Comparison of ENCODE assay signal across 8 cellular contexts in the genomic region with DNA sequence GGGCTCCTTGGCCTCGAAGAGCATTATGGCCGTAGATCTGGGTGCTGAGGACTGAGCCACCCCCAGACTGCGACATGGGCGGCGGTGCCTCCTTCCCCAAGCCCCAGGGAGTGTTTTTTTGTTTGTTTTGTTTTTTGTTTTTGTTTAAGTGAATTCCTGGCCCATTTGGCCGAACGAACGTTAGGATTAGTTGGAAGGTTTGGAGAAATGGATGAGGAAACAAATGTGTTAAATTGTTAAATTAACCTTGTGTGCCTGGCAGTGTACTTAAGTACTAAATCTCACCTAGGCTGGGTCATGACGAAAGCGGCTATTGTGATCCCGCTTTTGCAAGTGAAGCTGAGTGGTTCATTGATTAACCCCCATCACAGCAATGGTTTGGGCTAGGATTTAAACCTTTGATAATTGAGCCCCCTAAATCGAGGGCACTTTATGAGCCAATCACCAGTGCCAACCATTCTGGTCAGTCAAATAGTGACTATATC. TPM values are rescaled to one million over a fixed set of nuclear protein-coding genes. Genes with fewer than 3 reads are reported as not detected.
DNase-seq lines count a peak whose midpoint lies in the region; ATAC-seq and TF ChIP-seq lines count a peak whose summit lies in the region.

No MANE protein-coding gene starts in this region.

- TF ChIP-seq RAD21 in Ishikawa (IDR thresholded peaks at IDR 0.05; ENCODE audit: low read depth), result no peak

- no peaks in the 10 kb centered on the region for H3K27me3 ChIP-seq in CD4-positive, alpha-beta T cell (ENCODE audit: control insufficient read depth, insufficient read depth, low read length)

- H3K27me3 Mint-ChIP-seq in CD4-positive, alpha-beta T cell, result no peaks in the 10 kb centered on the region
- no peaks in the 10 kb centered on the region for H3K27me3 Mint-ChIP-seq in natural killer cell treated with Interleukin-12 subunit alpha and Interleukin-12 subunit beta and Interleukin-15 and Interleukin-18, amount 100 ng/mL, for 72 hours

- DNase-seq in CD4-positive, alpha-beta T cell, result no peak
- DNase-seq in natural killer cell treated with Interleukin-12 subunit alpha and Interleukin-12 subunit beta and Interleukin-15 and Interleukin-18, amount 100 ng/mL, for 72 hours (ENCODE audit: low spot score), result no peak
- DNase-seq in midbrain (lab: John Stamatoyannopoulos, UW) (no peak), AG20443 (ENCODE audit: low spot score) (no peak), NCI-H1930 (lab: John Stamatoyannopoulos, UW) (no peak)

- H3K4me3 Mint-ChIP-seq in CD4-positive, alpha-beta T cell, result peak overlapping the region; percentile 98
- H3K4me3 Mint-ChIP-seq in natural killer cell treated with Interleukin-12 subunit alpha and Interleukin-12 subunit beta and Interleukin-15 and Interleukin-18, amount 100 ng/mL, for 72 hours, result peak overlapping the region; percentile 97

- H3K4me1 Mint-ChIP-seq in CD4-positive, alpha-beta T cell (ENCODE audit: low read depth), result peaks cover 23% of the 10 kb centered on the region
- peaks cover 17 to 18% of the 10 kb centered on the region in 2 donors for H3K4me1 Mint-ChIP-seq in natural killer cell treated with Interleukin-12 subunit alpha and Interleukin-12 subunit beta and Interleukin-15 and Interleukin-18, amount 100 ng/mL, for 72 hours (ENCODE audit: low read depth in 2 of 2)

- peak; percentile 56 for ATAC-seq in CD4-positive, alpha-beta T cell (ENCODE audit: poor library complexity)
- no peak for ATAC-seq in natural killer cell treated with Interleukin-12 subunit alpha and Interleukin-12 subunit beta and Interleukin-15 and Interleukin-18, amount 100 ng/mL, for 72 hours
- no peak for ATAC-seq in GM21528 (IDR thresholded peaks at IDR 0.05; ENCODE audit: low FRiP score, unreplicated experiment)

- peaks cover 21% of the 10 kb centered on the region for H3K36me3 Mint-ChIP-seq in CD4-positive, alpha-beta T cell (ENCODE audit: low read depth)
- no peaks in the 10 kb centered on the region for H3K36me3 Mint-ChIP-seq in natural killer cell treated with Interleukin-12 subunit alpha and Interleukin-12 subunit beta and Interleukin-15 and Interleukin-18, amount 100 ng/mL, for 72 hours

- CTCF ChIA-PET in CD4-positive, alpha-beta T cell (lab: Charles Lee), result no interaction called here

- POLR2A ChIA-PET in CD4-positive, alpha-beta T cell (lab: Charles Lee), result interaction anchor here (2.2 to 3.0 kb wide), 2 partner anchors 23 to 36 kb away, joined by 13 to 59 read pairs; partner anchors contain the start of genes HNRNPK, KIF27 and RMI1

- no peak for TF ChIP-seq EP300 in Ishikawa (IDR thresholded peaks at IDR 0.05; ENCODE audit: borderline replicate concordance)

- TF ChIP-seq CTCF in CD4-positive, alpha-beta T cell (IDR thresholded peaks at IDR 0.05), result no peak

- no peaks in the 10 kb centered on the region for H3K9me3 Mint-ChIP-seq in CD4-positive, alpha-beta T cell
- no peaks in the 10 kb centered on the region for H3K9me3 Mint-ChIP-seq in natural killer cell treated with Interleukin-12 subunit alpha and Interleukin-12 subunit beta and Interleukin-15 and Interleukin-18, amount 100 ng/mL, for 72 hours

- intact Hi-C loops in CD4-positive, alpha-beta T cell (cut with DNase I, micrococcal nuclease), result loop anchor here (2.0 to 5.0 kb wide), 2 partner anchors 24 to 35 kb away; partner anchors contain the start of genes KIF27 (in 2 of the 2), HNRNPK (in 1 of the 2) and RMI1 (in 1 of the 2)

- H3K27ac ChIP-seq in CD4-positive, alpha-beta T cell (ENCODE audit: low read depth, low read length), result peak overlapping the region; percentile 65
- peak overlapping the region; percentile 65 for H3K27ac ChIP-seq in cingulate gyrus (ENCODE audit: low read depth, low read length)

- H3K9me3 ChIP-seq in CD4-positive, alpha-beta T cell (ENCODE audit: control insufficient read depth, low read length), result no peaks in the 10 kb centered on the region

- H3K27ac Mint-ChIP-seq in CD4-positive, alpha-beta T cell, result peak overlapping the region; percentile 93
- H3K27ac Mint-ChIP-seq in natural killer cell treated with Interleukin-12 subunit alpha and Interleukin-12 subunit beta and Interleukin-15 and Interleukin-18, amount 100 ng/mL, for 72 hours, result peak overlapping the region; percentile 100

TF ChIP-seq in Ishikawa, 13 proteins besides CTCF, POLR2A, EP300 and RAD21:
- TF ChIP-seq, protein P1, sequence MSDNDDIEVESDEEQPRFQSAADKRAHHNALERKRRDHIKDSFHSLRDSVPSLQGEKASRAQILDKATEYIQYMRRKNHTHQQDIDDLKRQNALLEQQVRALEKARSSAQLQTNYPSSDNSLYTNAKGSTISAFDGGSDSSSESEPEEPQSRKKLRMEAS (IDR thresholded peaks at IDR 0.05), result peak; percentile 75; the same call in 1 of the 2 replicates
- TF ChIP-seq YY1 (IDR thresholded peaks at IDR 0.05; ENCODE audit: low read depth) (peak; percentile 78), TCF12 (IDR thresholded peaks at IDR 0.05; ENCODE audit: low read depth) (no peak)

RNA-seq across cellular contexts. Expression of gene HNRNPK, which starts 22.9 kb away (rescaled TPM):
- 100 to 1,000 TPM; 656 to 688 TPM for total RNA-seq in CD4-positive, alpha-beta T cell
- total RNA-seq in natural killer cell treated with Interleukin-12 subunit alpha and Interleukin-12 subunit beta and Interleukin-15 and Interleukin-18, amount 100 ng/mL, for 72 hours, result 100 to 1,000 TPM; 545 to 772 TPM

RNA-seq across cellular contexts. Expression of gene RMI1, which starts 23.5 kb away (rescaled TPM):
- total RNA-seq in CD4-positive, alpha-beta T cell, result 1 to 10 TPM in 1 of 2 experiments, under 1 TPM in 1; 0.66 to 1.2 TPM
- 10 to 100 TPM; 12.8 to 16.1 TPM for total RNA-seq in natural killer cell treated with Interleukin-12 subunit alpha and Interleukin-12 subunit beta and Interleukin-15 and Interleukin-18, amount 100 ng/mL, for 72 hours

RNA-seq across cellular contexts. Expression of gene KIF27, which starts 35.8 kb away (rescaled TPM):
- 1 to 10 TPM; 3.6 to 5.1 TPM for total RNA-seq in CD4-positive, alpha-beta T cell
- 1 to 10 TPM; 2.6 to 4.0 TPM for total RNA-seq in natural killer cell treated with Interleukin-12 subunit alpha and Interleukin-12 subunit beta and Interleukin-15 and Interleukin-18, amount 100 ng/mL, for 72 hours

Comparison
In these comparisons a context has a peak if more than half of its experiments do, and no peak if none do; other contexts are left out.
1. RNA of gene RMI1, which starts 23.5 kb away (total RNA-seq): 12.8 to 16.1 TPM in natural killer cell treated with Interleukin-12 subunit alpha and Interleukin-12 subunit beta and Interleukin-15 and Interleukin-18, amount 100 ng/mL, for 72 hours; 0.66 to 1.2 TPM in CD4-positive, alpha-beta T cell; every median in the first group is over 4 times any median in the second.